1 cellular context compared by ENCODE assay signal in the genomic region with DNA sequence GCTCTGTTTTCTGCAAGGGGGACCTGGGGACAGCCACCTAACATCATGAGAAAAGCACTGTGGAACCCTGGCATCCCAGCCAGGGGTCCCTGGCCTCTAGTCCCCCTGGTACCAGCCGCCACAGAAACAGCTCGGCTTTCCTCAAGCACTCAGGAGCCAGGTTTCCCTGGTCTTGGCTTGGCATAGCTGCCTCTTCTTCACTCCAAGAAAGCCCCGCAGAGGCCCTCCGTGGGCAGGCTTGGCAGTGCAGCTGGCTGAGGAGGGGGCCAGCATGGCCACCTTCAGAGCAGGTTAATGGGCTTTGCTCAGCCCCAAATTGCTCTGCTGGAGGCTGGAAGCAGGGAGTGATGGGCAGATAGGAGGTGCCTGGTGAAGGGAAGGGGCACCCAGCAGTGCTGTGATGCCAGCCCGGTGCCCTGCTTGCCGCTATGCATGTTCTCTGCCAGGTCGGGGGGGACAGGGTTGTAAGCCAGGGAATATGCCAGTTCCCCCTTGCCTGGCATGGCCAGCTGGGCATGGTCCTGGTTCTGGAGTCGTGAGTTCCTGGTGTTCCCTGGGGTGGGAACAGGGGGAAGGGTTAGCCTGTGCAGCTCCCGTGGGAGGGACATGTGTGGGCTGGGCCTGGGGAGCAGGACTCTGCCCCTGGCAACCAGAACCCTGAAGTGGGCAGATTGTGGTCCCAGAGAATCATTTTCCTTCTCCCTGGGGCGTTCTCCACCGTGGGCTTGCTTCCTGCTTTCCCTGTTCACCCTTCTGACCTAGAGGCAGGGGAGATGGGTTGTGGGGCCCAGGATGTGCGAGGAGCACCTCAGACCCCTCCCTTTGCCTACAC.
TF ChIP-seq lines count a peak whose summit lies in the region.

No MANE protein-coding gene starts in this region.

TF ChIP-seq in IMR-90, 13 proteins besides CTCF, POLR2A, EP300 and RAD21:
- no peak for TF ChIP-seq SMC3 (IDR thresholded peaks at IDR 0.05; ENCODE audit: low read depth, low read length)
- TF ChIP-seq BHLHE40 (IDR thresholded peaks at IDR 0.05; ENCODE audit: low read depth, low read length), result no peak
- TF ChIP-seq CEBPB (IDR thresholded peaks at IDR 0.05; ENCODE audit: low read depth, low read length), result no peak
- TF ChIP-seq CHD1 (IDR thresholded peaks at IDR 0.05; ENCODE audit: low read depth, low read length), result no peak
- no peak for TF ChIP-seq FOS (IDR thresholded peaks at IDR 0.05; ENCODE audit: low read depth, low read length)
- no peak for TF ChIP-seq MAFK (IDR thresholded peaks at IDR 0.05; ENCODE audit: low read depth, low read length)
- TF ChIP-seq NFE2L2 (IDR thresholded peaks at IDR 0.05; ENCODE audit: low read depth, low read length), result no peak
- no peak for TF ChIP-seq MXI1 (IDR thresholded peaks at IDR 0.05; ENCODE audit: borderline replicate concordance, low read depth, low read length)
- TF ChIP-seq RCOR1 (IDR thresholded peaks at IDR 0.05; ENCODE audit: insufficient replicate concordance, low read length), result no peak
- TF ChIP-seq MAZ (IDR thresholded peaks at IDR 0.05; ENCODE audit: borderline replicate concordance, low read depth, low read length), result no peak
- TF ChIP-seq, protein P1, sequence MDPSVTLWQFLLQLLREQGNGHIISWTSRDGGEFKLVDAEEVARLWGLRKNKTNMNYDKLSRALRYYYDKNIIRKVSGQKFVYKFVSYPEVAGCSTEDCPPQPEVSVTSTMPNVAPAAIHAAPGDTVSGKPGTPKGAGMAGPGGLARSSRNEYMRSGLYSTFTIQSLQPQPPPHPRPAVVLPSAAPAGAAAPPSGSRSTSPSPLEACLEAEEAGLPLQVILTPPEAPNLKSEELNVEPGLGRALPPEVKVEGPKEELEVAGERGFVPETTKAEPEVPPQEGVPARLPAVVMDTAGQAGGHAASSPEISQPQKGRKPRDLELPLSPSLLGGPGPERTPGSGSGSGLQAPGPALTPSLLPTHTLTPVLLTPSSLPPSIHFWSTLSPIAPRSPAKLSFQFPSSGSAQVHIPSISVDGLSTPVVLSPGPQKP (IDR thresholded peaks at IDR 0.05; ENCODE audit: borderline replicate concordance, low read depth, low read length), result no peak
- TF ChIP-seq, protein P2, sequence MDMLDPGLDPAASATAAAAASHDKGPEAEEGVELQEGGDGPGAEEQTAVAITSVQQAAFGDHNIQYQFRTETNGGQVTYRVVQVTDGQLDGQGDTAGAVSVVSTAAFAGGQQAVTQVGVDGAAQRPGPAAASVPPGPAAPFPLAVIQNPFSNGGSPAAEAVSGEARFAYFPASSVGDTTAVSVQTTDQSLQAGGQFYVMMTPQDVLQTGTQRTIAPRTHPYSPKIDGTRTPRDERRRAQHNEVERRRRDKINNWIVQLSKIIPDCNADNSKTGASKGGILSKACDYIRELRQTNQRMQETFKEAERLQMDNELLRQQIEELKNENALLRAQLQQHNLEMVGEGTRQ (IDR thresholded peaks at IDR 0.05; ENCODE audit: low read depth, low read length), result no peak
- no peak for TF ChIP-seq RFX5 (IDR thresholded peaks at IDR 0.05; ENCODE audit: low read depth, low read length)
